ENCODE assay signal across 19 cellular contexts in the genomic region with DNA sequence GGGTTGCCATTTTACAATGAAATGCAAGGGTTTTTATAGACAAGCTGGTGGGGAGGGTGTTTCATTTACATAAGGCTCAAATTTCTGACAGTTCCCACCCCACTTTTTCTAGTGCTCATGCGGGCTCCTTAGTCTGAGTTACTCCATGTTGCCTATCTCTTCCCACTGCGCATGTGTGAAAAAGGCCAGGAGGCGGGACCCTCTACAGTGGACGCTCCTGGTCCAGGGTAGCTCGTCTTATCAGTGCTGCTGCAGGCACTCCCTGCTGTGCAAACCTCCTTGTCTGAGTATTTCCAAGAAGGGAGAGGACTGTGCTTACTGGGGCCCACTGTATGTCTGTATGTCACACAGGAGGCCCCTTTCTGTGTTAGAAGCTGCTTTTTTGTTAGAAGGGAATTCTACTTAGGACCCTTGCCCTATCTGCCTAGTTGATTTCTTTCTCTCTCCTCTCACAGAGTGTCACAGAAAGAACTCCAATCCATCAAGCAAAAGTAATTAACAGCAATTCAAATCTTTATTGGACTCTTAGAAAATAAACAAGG. TPM values are rescaled to one million over a fixed set of nuclear protein-coding genes. Genes with fewer than 3 reads are reported as not detected.
DNase-seq lines count a peak whose midpoint lies in the region; ATAC-seq and TF ChIP-seq lines count a peak whose summit lies in the region.
"Had no signal": no experiment of that assay in that cellular context is flagged by ENCODE, and none has a peak within 500 bp of the region (broad histone marks: within the 10 kb centered on the region; RNA-seq: fewer than 3 reads in every experiment).

No MANE protein-coding gene starts in this region.

- DNase-seq in NCI-H2171 treated with DMSO at 0.1 percent for 48 hours (lab: John Stamatoyannopoulos, UW) (peak; percentile 67), NCI-H2171 (lab: John Stamatoyannopoulos, UW) (no peak), ecto neural progenitor cell (ENCODE audit: low spot score) (peak; percentile 51), activated gamma-delta T cell treated with Interleukin-2 at 50 U/mL for 16 hours (no peak)
- no peak for DNase-seq in naive thymus-derived CD8-positive, alpha-beta T cell
- no peak for DNase-seq in stimulated activated CD4-positive, alpha-beta T cell treated with anti-CD3 and anti-CD28 coated beads, Interleukin-4, amount 100 ng/mL, for 1 hour
- DNase-seq: 8988T; activated CD8-positive, alpha-beta T cell treated with anti-CD3 and anti-CD28 coated beads, Interleukin-2, amount 10 ng/mL, durations not matched to agents 7 days and 5 days; activated naive CD8-positive, alpha-beta T cell treated with anti-CD3 and anti-CD28 coated beads, Interleukin-2, amount 50 U/mL, for 24 hours; dermis blood vessel endothelial cell; GM23248; head of caudate nucleus; KBM-7; MV-4-11; T-cell; WERI-Rb-1 had no signal

- no peaks in the 10 kb centered on the region for H3K36me3 Mint-ChIP-seq in nephron (ENCODE audit: low read depth)
- no peaks in the 10 kb centered on the region for H3K36me3 Mint-ChIP-seq in naive thymus-derived CD8-positive, alpha-beta T cell
- H3K36me3 Mint-ChIP-seq: T-cell had no signal

- H3K4me1 Mint-ChIP-seq in nephron = peaks cover 34% of the 10 kb centered on the region
- no peaks in the 10 kb centered on the region for H3K4me1 Mint-ChIP-seq in naive thymus-derived CD8-positive, alpha-beta T cell
- H3K4me1 Mint-ChIP-seq: activated naive CD8-positive, alpha-beta T cell treated with anti-CD3 and anti-CD28 coated beads, Interleukin-2, amount 50 U/mL, for 24 hours; T-cell had no signal

- POLR2A ChIA-PET in naive thymus-derived CD8-positive, alpha-beta T cell (lab: Charles Lee) = no interaction called here

- no peak for ATAC-seq in naive thymus-derived CD8-positive, alpha-beta T cell
- no peak for ATAC-seq in HG03565 (IDR thresholded peaks at IDR 0.05; ENCODE audit: unreplicated experiment)
- ATAC-seq: activated CD8-positive, alpha-beta T cell treated with anti-CD3 and anti-CD28 coated beads, Interleukin-2, amount 10 ng/mL, durations not matched to agents 7 days and 5 days; activated naive CD8-positive, alpha-beta T cell treated with anti-CD3 and anti-CD28 coated beads, Interleukin-2, amount 50 U/mL, for 24 hours; T-cell had no signal

- no peaks in the 10 kb centered on the region for H3K27me3 Mint-ChIP-seq in nephron (ENCODE audit: low read depth)
- H3K27me3 Mint-ChIP-seq in naive thymus-derived CD8-positive, alpha-beta T cell = peaks cover 2 to 17% (median 5%) of the 10 kb centered on the region in 5 donors

- no peaks in the 10 kb centered on the region for H3K9me3 Mint-ChIP-seq in nephron
- no peaks in the 10 kb centered on the region for H3K9me3 Mint-ChIP-seq in naive thymus-derived CD8-positive, alpha-beta T cell
- H3K9me3 Mint-ChIP-seq: activated naive CD8-positive, alpha-beta T cell treated with anti-CD3 and anti-CD28 coated beads, Interleukin-2, amount 50 U/mL, for 24 hours; activated T-helper 1 cell treated with anti-CD3 and anti-CD28 coated beads, Interleukin-12 subunit alpha, Interleukin-12 subunit beta, Interleukin-2, Interleukin-4 antibody, amounts not matched to agents 30 ng/mL and 10 ng/mL and 1 ng/mL, durations not matched to agents 14 hours and 24 hours and 36 hours; T-cell had no signal

- no peak for TF ChIP-seq CTCF in nephron (IDR thresholded peaks at IDR 0.05; ENCODE audit: unreplicated experiment in 3 of 3)

- H3K27ac Mint-ChIP-seq in nephron = peak overlapping the region; percentile 85 to 97 (median 95)
- H3K27ac Mint-ChIP-seq in naive thymus-derived CD8-positive, alpha-beta T cell = peak overlapping the region in 1 of 10 donors; percentile 31
- H3K27ac Mint-ChIP-seq: activated CD8-positive, alpha-beta T cell treated with anti-CD3 and anti-CD28 coated beads, Interleukin-2, amount 10 ng/mL, durations not matched to agents 7 days and 5 days; activated naive CD8-positive, alpha-beta T cell treated with anti-CD3 and anti-CD28 coated beads, Interleukin-2, amount 50 U/mL, for 24 hours; activated T-helper 1 cell treated with anti-CD3 and anti-CD28 coated beads, Interleukin-12 subunit alpha, Interleukin-12 subunit beta, Interleukin-2, Interleukin-4 antibody, amounts not matched to agents 30 ng/mL and 10 ng/mL and 1 ng/mL, durations not matched to agents 14 hours and 24 hours and 36 hours; T-cell had no signal

- H3K4me3 Mint-ChIP-seq in nephron = peak overlapping the region; percentile 31 to 40 (median 31)
- H3K4me3 Mint-ChIP-seq in naive thymus-derived CD8-positive, alpha-beta T cell = no peak overlapping the region
- H3K4me3 Mint-ChIP-seq: activated CD8-positive, alpha-beta T cell treated with anti-CD3 and anti-CD28 coated beads, Interleukin-2, amount 10 ng/mL, durations not matched to agents 7 days and 5 days; activated naive CD8-positive, alpha-beta T cell treated with anti-CD3 and anti-CD28 coated beads, Interleukin-2, amount 50 U/mL, for 24 hours; activated T-helper 1 cell treated with anti-CD3 and anti-CD28 coated beads, Interleukin-12 subunit alpha, Interleukin-12 subunit beta, Interleukin-2, Interleukin-4 antibody, amounts not matched to agents 30 ng/mL and 10 ng/mL and 1 ng/mL, durations not matched to agents 14 hours and 24 hours and 36 hours; T-cell had no signal

RNA-seq across cellular contexts. Expression of gene ST6GALNAC3, which starts 34.1 kb away (rescaled TPM):
- total RNA-seq in naive thymus-derived CD8-positive, alpha-beta T cell = 1 to 10 TPM; 3.2 to 3.6 TPM
- polyA plus RNA-seq in naive thymus-derived CD8-positive, alpha-beta T cell = 1 to 10 TPM in 1 of 3 donors, under 1 TPM in 2; 0.38 to 2.1 (median 0.62) TPM
- total RNA-seq: activated T-helper 1 cell treated with anti-CD3 and anti-CD28 coated beads, Interleukin-12 subunit alpha, Interleukin-12 subunit beta, Interleukin-2, Interleukin-4 antibody, amounts not matched to agents 30 ng/mL and 10 ng/mL and 1 ng/mL, durations not matched to agents 14 hours and 24 hours and 36 hours; GM23248 had no signal
- polyA plus RNA-seq: GM23248 had no signal

Comparison
In these comparisons a context has a peak if more than half of its experiments do, and no peak if none do; other contexts are left out.
1. DNase-seq: peak in NCI-H2171 treated with DMSO at 0.1 percent for 48 hours (single experiment) and ecto neural progenitor cell (single experiment); none in NCI-H2171 (single experiment), activated gamma-delta T cell treated with Interleukin-2 at 50 U/mL for 16 hours (single experiment), naive thymus-derived CD8-positive, alpha-beta T cell (0 of 10) and stimulated activated CD4-positive, alpha-beta T cell treated with anti-CD3 and anti-CD28 coated beads, Interleukin-4, amount 100 ng/mL, for 1 hour (single experiment).
2. H3K4me3 Mint-ChIP-seq: peak in nephron (3 of 3); none in naive thymus-derived CD8-positive, alpha-beta T cell (0 of 10).